Comparison of ENCODE assay signal across 15 cellular contexts in genomic region chr10:71084061-71084817, GRCh38.
DNase-seq lines count a peak whose midpoint lies in the region; ATAC-seq and TF ChIP-seq lines count a peak whose summit lies in the region.
"Had no signal": no experiment of that assay in that cellular context is flagged by ENCODE, and none has a peak within 500 bp of the region (broad histone marks: within the 10 kb centered on the region; RNA-seq: fewer than 3 reads in every experiment).

No MANE protein-coding gene starts in this region.

- no peak overlapping the region for H3K4me3 Mint-ChIP-seq in progenitor cell of endocrine pancreas (ENCODE audit: low read depth)

- no peaks in the 10 kb centered on the region for H3K4me1 ChIP-seq in adrenal gland (replicated peaks in 1 of 2)

- peak; percentile 7 for DNase-seq in AG20443 (ENCODE audit: low spot score)
- DNase-seq in ELF-1 (ENCODE audit: low read depth, low spot score), result peak; percentile 1
- peak in 4 of 7 donors; percentile 3 to 41 (median 12) for DNase-seq in adrenal gland
- peak; percentile 2 for DNase-seq in progenitor cell of endocrine pancreas (ENCODE audit: low spot score, unreplicated experiment)
- no peak for DNase-seq in NCI-H345 (lab: John Stamatoyannopoulos, UW)
- DNase-seq: activated CD4-positive, alpha-beta T cell treated with anti-CD3 and anti-CD28 coated beads, Interleukin-2, amount 50 U/mL, for 48 hours; amniotic stem cell; BE2C; caudate nucleus; NCI-H187; NCI-H524 treated with DMSO at 0.1 percent for 48 hours; PC-3; stimulated activated CD4-positive, alpha-beta T cell treated with anti-CD3 and anti-CD28 coated beads, Interleukin-4, amount 100 ng/mL, for 4 hours had no signal

- no peaks in the 10 kb centered on the region for H3K36me3 Mint-ChIP-seq in progenitor cell of endocrine pancreas (ENCODE audit: insufficient read depth)

- H3K4me3 ChIP-seq in adrenal gland, result no peak overlapping the region

- H3K36me3 ChIP-seq in adrenal gland (replicated peaks in 1 of 2), result no peaks in the 10 kb centered on the region
- H3K36me3 ChIP-seq: BE2C had no signal

- H3K9me3 Mint-ChIP-seq in progenitor cell of endocrine pancreas (ENCODE audit: low read depth), result no peaks in the 10 kb centered on the region

- H3K27me3 Mint-ChIP-seq in progenitor cell of endocrine pancreas, result peaks cover 10% of the 10 kb centered on the region

- no peaks in the 10 kb centered on the region for H3K4me1 Mint-ChIP-seq in progenitor cell of endocrine pancreas (ENCODE audit: low read depth)

- H3K27me3 ChIP-seq in adrenal gland, result no peaks in the 10 kb centered on the region
- H3K27me3 ChIP-seq: BE2C had no signal

- no peak overlapping the region for H3K27ac ChIP-seq in adrenal gland

- no peaks in the 10 kb centered on the region for H3K9me3 ChIP-seq in adrenal gland (replicated peaks in 1 of 3)
- H3K9me3 ChIP-seq: BE2C had no signal

- ATAC-seq in HG03108 (IDR thresholded peaks at IDR 0.05; ENCODE audit: unreplicated experiment), result no peak
- no peak for ATAC-seq in HG03378 (IDR thresholded peaks at IDR 0.05; ENCODE audit: unreplicated experiment)
- ATAC-seq: PC-3 had no signal

- intact Hi-C loops in adrenal gland (cut with DNase I), result no loop called here

- TF ChIP-seq POLR2A in adrenal gland (IDR thresholded peaks at IDR 0.05), result no peak

- WGBS in adrenal gland, 4 donors, result 77 to 87% (median 80%) methylated on average over 8 to 10 of the region's 10 CpGs

- TF ChIP-seq CTCF in adrenal gland (IDR thresholded peaks at IDR 0.05) (no peak), progenitor cell of endocrine pancreas (IDR thresholded peaks at IDR 0.05; ENCODE audit: unreplicated experiment) (no peak)

- H3K27ac Mint-ChIP-seq in progenitor cell of endocrine pancreas, result no peak overlapping the region
